ENCODE assay signal across 6 cellular contexts in genomic region chr11:25625094-25625493, GRCh38.
"Had no signal": no experiment of that assay in that cellular context is flagged by ENCODE, and none has a peak within 500 bp of the region (broad histone marks: within the 10 kb centered on the region; RNA-seq: fewer than 3 reads in every experiment).

No MANE protein-coding gene starts in this region.

- H3K4me3 ChIP-seq: HAP-1 had no signal

- H3K27ac ChIP-seq: HL-60 had no signal

- DNase-seq: GOT3, H7, HFFc6, KBM-7 had no signal

- H3K36me3 ChIP-seq: HAP-1 had no signal

- H3K4me1 ChIP-seq: HAP-1 had no signal
